ENCODE assay signal across 11 cellular contexts in genomic region chr6:81895511-81896185, GRCh38.
A peak's percentile ranks its signal among the peaks of the same experiment; 100 is the strongest.
DNase-seq lines count a peak whose midpoint lies in the region; FAIRE-seq and TF ChIP-seq lines count a peak whose summit lies in the region.
"Had no signal": no experiment of that assay in that cellular context is flagged by ENCODE, and none has a peak within 500 bp of the region (broad histone marks: within the 10 kb centered on the region; RNA-seq: fewer than 3 reads in every experiment).

No MANE protein-coding gene starts in this region.

- H3K27me3 ChIP-seq in stomach: no peaks in the 10 kb centered on the region
- H3K27me3 ChIP-seq: Peyer's patch had no signal

- 42 to 59% (median 53%) methylated on average over 5 of the region's 5 CpGs for WGBS in stomach, 5 donors

- no peak for TF ChIP-seq POLR2A in stomach (IDR thresholded peaks at IDR 0.05)
- no peak for TF ChIP-seq POLR2A in GM12891 (IDR thresholded peaks at IDR 0.05; ENCODE audit: low read depth, low read length)

- FAIRE-seq in GM12891 (lab: Jason Lieb, UNC): no peak
- FAIRE-seq: D721Med had no signal

- H3K4me3 ChIP-seq in retinal pigment epithelial cell (ENCODE audit: low read length) (no peak overlapping the region), stomach (no peak overlapping the region)
- H3K4me3 ChIP-seq: Peyer's patch had no signal

- DNase-seq in Daoy (ENCODE audit: low read depth): peak; percentile 85
- peak; percentile 18 for DNase-seq in SK-MEL-5 (ENCODE audit: low read depth, low spot score)
- peak; percentile 40 for DNase-seq in foreskin melanocyte
- peak; percentile 55 for DNase-seq in retinal pigment epithelial cell (ENCODE audit: low read depth)
- no peak for DNase-seq in stomach
- no peak for DNase-seq in NCI-H2227 (lab: John Stamatoyannopoulos, UW; ENCODE audit: unreplicated experiment)
- no peak for DNase-seq in GM12891 (ENCODE audit: insufficient read length, low spot score)
- DNase-seq in SHP77 (lab: John Stamatoyannopoulos, UW): no peak
- DNase-seq: NCI-H1694 treated with DMSO at 0.1 percent for 48 hours, Peyer's patch had no signal

- no peaks in the 10 kb centered on the region for H3K9me3 ChIP-seq in stomach
- H3K9me3 ChIP-seq: Peyer's patch had no signal

- TF ChIP-seq CTCF in retinal pigment epithelial cell (conservative IDR thresholded peaks at IDR 0.05; ENCODE audit: low read depth, low read length) (no peak), stomach (IDR thresholded peaks at IDR 0.05) (no peak)

- in situ Hi-C loops in SK-MEL-5 (cut with HindIII; ENCODE audit: low pct_unique_long_range_greater_than_20kb, low sequenced_read_pairs): no loop called here

- no peaks in the 10 kb centered on the region for H3K36me3 ChIP-seq in stomach
- H3K36me3 ChIP-seq: Peyer's patch had no signal

- peaks cover 0 to 13% (median 11%) of the 10 kb centered on the region in 4 donors for H3K4me1 ChIP-seq in stomach

- intact Hi-C loops in stomach (cut with DNase I; ENCODE audit: low total_unique reads): no loop called here

- peak overlapping the region in 2 of 5 donors; percentile 45 to 50 for H3K27ac ChIP-seq in stomach

- no peak for TF ChIP-seq EP300 in stomach (IDR thresholded peaks at IDR 0.05)

TF ChIP-seq in GM12891, 5 proteins besides CTCF, POLR2A, EP300 and RAD21:
- TF ChIP-seq POLR2AphosphoS5 (IDR thresholded peaks at IDR 0.05; ENCODE audit: low read depth, low read length): no peak
- no peak for TF ChIP-seq TAF1 (IDR thresholded peaks at IDR 0.05; ENCODE audit: low read depth, low read length)
- TF ChIP-seq PAX5 (IDR thresholded peaks at IDR 0.05; ENCODE audit: insufficient read depth, low read length, severe bottlenecking): no peak
- TF ChIP-seq POU2F2 (IDR thresholded peaks at IDR 0.05; ENCODE audit: low read depth, low read length): no peak
- TF ChIP-seq SPI1 (IDR thresholded peaks at IDR 0.05; ENCODE audit: low read depth, low read length): no peak
TF ChIP-seq in GM12891: peak in this region for 0.

Comparison
In these comparisons a context has a peak if more than half of its experiments do, and no peak if none do; other contexts are left out.
1. DNase-seq: peak in Daoy (single experiment), SK-MEL-5 (single experiment), foreskin melanocyte (single experiment) and retinal pigment epithelial cell (single experiment); none in stomach (single experiment), NCI-H2227 (single experiment), GM12891 (single experiment) and SHP77 (0 of 2).